In the genomic region with DNA sequence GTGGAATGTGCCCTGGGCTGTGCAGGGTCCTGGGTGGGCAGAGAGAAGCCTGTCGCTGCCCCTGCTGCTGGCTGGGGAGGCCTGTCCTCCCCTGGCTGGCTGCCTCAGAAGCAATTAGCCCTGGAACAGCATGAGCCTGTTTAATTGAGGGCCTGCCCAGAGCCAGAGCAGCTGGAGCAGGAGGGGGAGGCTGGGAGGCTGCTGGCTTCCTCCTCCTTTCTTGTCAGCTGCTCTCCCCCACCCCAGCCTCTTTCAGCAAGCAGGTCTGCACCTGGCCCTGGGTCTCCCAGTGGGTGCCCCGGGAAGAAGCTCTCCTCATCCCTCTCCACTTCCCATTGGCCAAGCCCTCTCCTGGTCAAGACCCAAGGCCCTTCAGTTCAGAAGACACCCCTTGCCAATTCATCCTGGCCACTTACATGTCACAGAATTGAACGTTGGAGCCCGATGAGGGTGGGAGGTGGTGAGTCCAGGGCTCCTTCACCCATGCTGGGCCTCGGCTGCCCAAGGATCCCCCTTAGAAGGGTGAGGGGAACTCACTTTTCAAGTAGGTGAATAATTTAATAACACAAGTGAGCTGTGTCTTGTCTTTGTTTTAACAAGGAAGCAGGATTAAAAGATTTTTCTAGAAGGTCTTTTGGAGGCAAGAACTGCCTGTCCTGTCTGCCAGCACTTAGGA, we compare ENCODE assay signal across 8 cellular contexts. TPM values are rescaled to one million over a fixed set of nuclear protein-coding genes. Genes with fewer than 3 reads are reported as not detected.
DNase-seq lines count a peak whose midpoint lies in the region; ATAC-seq and TF ChIP-seq lines count a peak whose summit lies in the region.

No MANE protein-coding gene starts in this region.

- peak; percentile 89 for DNase-seq in NCI-H1092 (lab: John Stamatoyannopoulos, UW)
- DNase-seq in NCI-H446 (lab: John Stamatoyannopoulos, UW) = peak; percentile 78 to 89
- peak; percentile 84 for DNase-seq in esophagus muscularis mucosa (ENCODE audit: extremely low spot score)
- peak in 8 of 10 donors; percentile 53 to 94 (median 62) for DNase-seq in posterior cingulate gyrus
- no peak for DNase-seq in upper lobe of left lung
- no peak for DNase-seq in glomerular visceral epithelial cell (ENCODE audit: extremely low spot score)
- no peak for DNase-seq in activated CD8-positive, alpha-beta memory T cell treated with anti-CD3 and anti-CD28 coated beads, Interleukin-2, amount 50 U/mL, for 48 hours
- no peak for DNase-seq in GM23248

- TF ChIP-seq CTCF in esophagus muscularis mucosa (IDR thresholded peaks at IDR 0.05) (no peak), upper lobe of left lung (IDR thresholded peaks at IDR 0.05) (no peak)

- in situ Hi-C loops in GM23248 (cut with MboI) = no loop called here

- intact Hi-C loops in esophagus muscularis mucosa (cut with DNase I) (no loop called here), posterior cingulate gyrus (cut with DNase I) (loop anchor here (5.0 kb wide), 1 partner anchor 86 kb away; the partner anchor contains the start of gene GNAI3)

- no peak for TF ChIP-seq POLR2A in esophagus muscularis mucosa (IDR thresholded peaks at IDR 0.05; ENCODE audit: low read depth)
- TF ChIP-seq POLR2A in upper lobe of left lung (IDR thresholded peaks at IDR 0.05) = no peak

- H3K4me3 ChIP-seq in esophagus muscularis mucosa (no peak overlapping the region), upper lobe of left lung (no peak overlapping the region), GM23248 (no peak overlapping the region)

- H3K27me3 ChIP-seq in esophagus muscularis mucosa (no peaks in the 10 kb centered on the region), upper lobe of left lung (no peaks in the 10 kb centered on the region), GM23248 (replicated peaks; ENCODE audit: insufficient read depth) (no peaks in the 10 kb centered on the region)

- no peak overlapping the region for H3K9ac ChIP-seq in GM23248

- TF ChIP-seq EP300 in esophagus muscularis mucosa (IDR thresholded peaks at IDR 0.05) (no peak), upper lobe of left lung (IDR thresholded peaks at IDR 0.05) (no peak)

- H3K4me1 ChIP-seq in esophagus muscularis mucosa (peaks cover 9 to 35% (median 23%) of the 10 kb centered on the region in 4 donors), upper lobe of left lung (peaks cover 0 to 8% (median 3%) of the 10 kb centered on the region in 4 donors), GM23248 (ENCODE audit: insufficient read depth) (peaks cover 13% of the 10 kb centered on the region)

- no peaks in the 10 kb centered on the region for H4K20me1 ChIP-seq in GM23248 (ENCODE audit: insufficient read depth)

- H3K36me3 ChIP-seq in esophagus muscularis mucosa (peaks cover 15 to 37% (median 34%) of the 10 kb centered on the region in 4 donors), upper lobe of left lung (peaks cover 14 to 39% (median 35%) of the 10 kb centered on the region in 4 donors), GM23248 (ENCODE audit: low read depth) (peaks cover 16% of the 10 kb centered on the region; the same call in 1 of the 2 replicates)

- H3K27ac ChIP-seq in esophagus muscularis mucosa (replicated peaks in 1 of 4) (peak overlapping the region in 3 of 4 donors; percentile 21 to 52 (median 27)), upper lobe of left lung (no peak overlapping the region), GM23248 (no peak overlapping the region)

- no peak for ATAC-seq in upper lobe of left lung (ENCODE audit: low FRiP score in 2 of 2)

- no peaks in the 10 kb centered on the region; the same call in 1 of the 2 replicates for H3K79me2 ChIP-seq in GM23248 (ENCODE audit: insufficient read depth)

- H3K9me3 ChIP-seq in esophagus muscularis mucosa = no peaks in the 10 kb centered on the region
- H3K9me3 ChIP-seq in upper lobe of left lung = no peaks in the 10 kb centered on the region
- H3K9me3 ChIP-seq in GM23248 (ENCODE audit: low read depth) = no peaks in the 10 kb centered on the region

- 51% methylated on average over 4 of the region's 5 CpGs for WGBS in esophagus muscularis mucosa
- WGBS in upper lobe of left lung, 2 donors = 50 to 70% methylated on average over 5 of the region's 5 CpGs
- WGBS in GM23248 (ENCODE audit: low coverage in 1 of 2, low lambda C conversion rate in 2 of 2, missing lambda C conversion rate in 2 of 2), 2 experiments = 26 to 34% methylated on average over 5 of the region's 5 CpGs

- H3F3A ChIP-seq in GM23248 (ENCODE audit: insufficient read depth) = peaks cover 23% of the 10 kb centered on the region

- no peaks in the 10 kb centered on the region for H3K9me2 ChIP-seq in GM23248 (ENCODE audit: insufficient read depth)

- no peak overlapping the region for H2AFZ ChIP-seq in GM23248

- H3K4me2 ChIP-seq in GM23248 (ENCODE audit: unreplicated experiment) = no peak overlapping the region

RNA-seq across cellular contexts. Expression of gene AMPD2, which starts 13.2 kb away (rescaled TPM):
- 10 to 100 TPM; 23.7 to 38.8 (median 33.2) TPM for total RNA-seq in esophagus muscularis mucosa
- total RNA-seq in upper lobe of left lung = 100 to 1,000 TPM in 1 of 6 donors, 10 to 100 TPM in 5; 39.5 to 183 (median 58.9) TPM
- total RNA-seq in GM23248 (2014; rRNA removed; shearing (Covaris generic)) = 79.3 and 87.9 TPM in 2 replicates
- 61.1 and 61.3 TPM in 2 replicates for polyA plus RNA-seq in GM23248 (2016; fragmentation: Nextera tagmentation; extraction: Ambion mirVana)

RNA-seq across cellular contexts. Expression of gene GNAT2, which starts 13.4 kb away (rescaled TPM):
- under 1 TPM in 1 of 4 donors, not detected in 3; 0.33 TPM for total RNA-seq in esophagus muscularis mucosa
- under 1 TPM in 2 of 6 donors, not detected in 4; 0.20 to 0.46 TPM for total RNA-seq in upper lobe of left lung
- total RNA-seq in GM23248 (2014; rRNA removed; shearing (Covaris generic)) = not detected in 2 replicates
- polyA plus RNA-seq in GM23248 (2016; fragmentation: Nextera tagmentation; extraction: Ambion mirVana) = 0.32 TPM in 1 of 2 replicates, not detected in the other

RNA-seq across cellular contexts. Expression of gene GSTM4, which starts 23.1 kb away (rescaled TPM):
- total RNA-seq in esophagus muscularis mucosa (10 to 100 TPM; 33.1 to 43.1 (median 39.1) TPM), upper lobe of left lung (10 to 100 TPM; 10.7 to 28.3 (median 15.9) TPM)
- 6.2 and 7.7 TPM in 2 replicates for total RNA-seq in GM23248 (2014; rRNA removed; shearing (Covaris generic))
- 12.4 and 15.2 TPM in 2 replicates for polyA plus RNA-seq in GM23248 (2016; fragmentation: Nextera tagmentation; extraction: Ambion mirVana)

RNA-seq across cellular contexts. Expression of gene GSTM2, which starts 35.0 kb away (rescaled TPM):
- 10 to 100 TPM; 19.9 to 59.0 (median 39.3) TPM for total RNA-seq in esophagus muscularis mucosa
- 100 to 1,000 TPM in 1 of 6 donors, 10 to 100 TPM in 5; 19.0 to 263 (median 31.6) TPM for total RNA-seq in upper lobe of left lung
- 19.7 and 27.7 TPM in 2 replicates for total RNA-seq in GM23248 (2014; rRNA removed; shearing (Covaris generic))
- polyA plus RNA-seq in GM23248 (2016; fragmentation: Nextera tagmentation; extraction: Ambion mirVana) = 40.1 and 41.2 TPM in 2 replicates

RNA-seq across cellular contexts. Expression of gene GSTM1, which starts 54.8 kb away (rescaled TPM):
- total RNA-seq in esophagus muscularis mucosa (10 to 100 TPM in 1 of 4 donors, not detected in 3; 23.1 TPM), upper lobe of left lung (10 to 100 TPM in 2 of 6 donors, not detected in 4; 11.8 to 33.0 TPM)
- not detected in 2 replicates for total RNA-seq in GM23248 (2014; rRNA removed; shearing (Covaris generic))
- not detected in 2 replicates for polyA plus RNA-seq in GM23248 (2016; fragmentation: Nextera tagmentation; extraction: Ambion mirVana)

Comparison
In these comparisons a context has a peak if more than half of its experiments do, and no peak if none do; other contexts are left out.
1. DNase-seq: peak in NCI-H1092 (single experiment), NCI-H446 (2 of 2), esophagus muscularis mucosa (single experiment) and posterior cingulate gyrus (8 of 10); none in upper lobe of left lung (0 of 2), glomerular visceral epithelial cell (single experiment), activated CD8-positive, alpha-beta memory T cell treated with anti-CD3 and anti-CD28 coated beads, Interleukin-2, amount 50 U/mL, for 48 hours (single experiment) and GM23248 (single experiment).
2. H3K27ac ChIP-seq: peak in esophagus muscularis mucosa (3 of 4); none in upper lobe of left lung (0 of 4) and GM23248 (single experiment).